ENCODE assay signal across 30 cellular contexts in genomic region chr1:221988829-221989228, GRCh38.
"Had no signal": no experiment of that assay in that cellular context is flagged by ENCODE, and none has a peak within 500 bp of the region (broad histone marks: within the 10 kb centered on the region; RNA-seq: fewer than 3 reads in every experiment).

No MANE protein-coding gene starts in this region.

- H3K4me1 Mint-ChIP-seq: mesothelial cell of epicardium had no signal

- H3K36me3 Mint-ChIP-seq: mesothelial cell of epicardium had no signal

- H3K79me2 ChIP-seq: hepatocyte had no signal

- H3K4me1 ChIP-seq: body of pancreas, gastroesophageal sphincter, left ventricle myocardium inferior, pancreas, prostate gland, thyroid gland had no signal

- H3K4me3 ChIP-seq: body of pancreas, cardiac muscle cell, coronary artery, dorsolateral prefrontal cortex, gastroesophageal sphincter, hepatocyte, left ventricle myocardium inferior, pancreas, prostate gland, stomach, thyroid gland had no signal

- H3K27me3 Mint-ChIP-seq: activated B cell treated with CpG ODN at 0.5 μM for 24 hours; activated CD8-positive, alpha-beta T cell treated with anti-CD3 and anti-CD28 coated beads for 36 hours had no signal

- DNase-seq: activated B cell treated with CpG ODN at 0.5 μM for 24 hours; activated CD4-positive, alpha-beta T cell treated with anti-CD3 and anti-CD28 coated beads, Interleukin-2, amount 50 U/mL, for 1 hour; activated CD8-positive, alpha-beta memory T cell treated with anti-CD3 and anti-CD28 coated beads, Interleukin-2, amount 10 ng/mL, durations not matched to agents 7 days and 5 days; activated CD8-positive, alpha-beta T cell treated with anti-CD3 and anti-CD28 coated beads for 36 hours; activated naive CD4-positive, alpha-beta T cell; activated T-cell treated with anti-CD3 and anti-CD28 coated beads, Interleukin-2, amount 50 U/mL, for 72 hours; anterior cingulate cortex; body of pancreas; dorsolateral prefrontal cortex; effector memory CD4-positive, alpha-beta T cell; islet precursor cell; left ventricle myocardium inferior; naive thymus-derived CD4-positive, alpha-beta T cell; pancreas; retina; stimulated activated CD4-positive, alpha-beta T cell treated with anti-CD3 and anti-CD28 coated beads, Interleukin-15, amount 100 ng/mL, for 24 hours; stimulated activated CD4-positive, alpha-beta T cell treated with anti-CD3 and anti-CD28 coated beads, Interleukin-2, amount 100 ng/mL, for 24 hours; stimulated activated naive B cell treated with anti-CD40 and anti-IgM and Interleukin-4, amounts not matched to agents 10 μg/mL and 1 μg/mL and 100 μg/mL, for 72 hours; stomach; T-helper 1 cell; thyroid gland had no signal

- H3K27ac Mint-ChIP-seq: activated B cell treated with CpG ODN at 0.5 μM for 24 hours; activated CD8-positive, alpha-beta memory T cell treated with anti-CD3 and anti-CD28 coated beads, Interleukin-2, amount 10 ng/mL, durations not matched to agents 7 days and 5 days; activated CD8-positive, alpha-beta T cell treated with anti-CD3 and anti-CD28 coated beads for 36 hours; activated naive CD4-positive, alpha-beta T cell treated with anti-CD3 and anti-CD28 coated beads, Interleukin-2, amount 50 U/mL, for 72 hours; activated T-cell treated with anti-CD3 and anti-CD28 coated beads, Interleukin-2, amount 50 U/mL, for 72 hours; mesothelial cell of epicardium; naive thymus-derived CD4-positive, alpha-beta T cell; stimulated activated naive B cell treated with anti-CD40 and anti-IgM and Interleukin-4, amounts not matched to agents 10 μg/mL and 1 μg/mL and 100 μg/mL, for 72 hours; T-helper 2 cell treated with Interferon-gamma antibody and Interleukin-4, amounts not matched to agents 5 μg/mL and 100 μg/mL, for 36 hours had no signal

- H2AFZ ChIP-seq: hepatocyte had no signal

- ATAC-seq: activated CD8-positive, alpha-beta memory T cell treated with anti-CD3 and anti-CD28 coated beads, Interleukin-2, amount 10 ng/mL, durations not matched to agents 7 days and 5 days; activated CD8-positive, alpha-beta T cell treated with anti-CD3 and anti-CD28 coated beads for 36 hours; activated naive CD4-positive, alpha-beta T cell treated with anti-CD3 and anti-CD28 coated beads, Interleukin-2, amount 50 U/mL, for 72 hours; activated T-cell treated with anti-CD3 and anti-CD28 coated beads, Interleukin-2, amount 50 U/mL, for 72 hours; body of pancreas; gastroesophageal sphincter; naive thymus-derived CD4-positive, alpha-beta T cell; pancreas; sciatic nerve; stimulated activated naive B cell treated with anti-CD40 and anti-IgM and Interleukin-4, amounts not matched to agents 10 μg/mL and 1 μg/mL and 100 μg/mL, for 72 hours had no signal

- H3K9me3 Mint-ChIP-seq: activated B cell treated with CpG ODN at 0.5 μM for 24 hours; mesothelial cell of epicardium; T-helper 2 cell treated with Interferon-gamma antibody and Interleukin-4, amounts not matched to agents 5 μg/mL and 100 μg/mL, for 36 hours had no signal

- H3K27ac ChIP-seq: body of pancreas, cardiac muscle cell, coronary artery, gastroesophageal sphincter, hepatocyte, left ventricle myocardium inferior, pancreas, prostate gland, stomach, thyroid gland had no signal

- H3K9me3 ChIP-seq: body of pancreas, gastroesophageal sphincter, left ventricle myocardium inferior, pancreas, prostate gland, stomach, thyroid gland had no signal

- H3K36me3 ChIP-seq: cardiac muscle cell, gastroesophageal sphincter, left ventricle myocardium inferior, pancreas, prostate gland, stomach, thyroid gland had no signal

- H3K4me2 ChIP-seq: hepatocyte had no signal

- FAIRE-seq: pancreas had no signal

- H3K4me3 Mint-ChIP-seq: activated B cell treated with CpG ODN at 0.5 μM for 24 hours; activated CD8-positive, alpha-beta memory T cell treated with anti-CD3 and anti-CD28 coated beads, Interleukin-2, amount 10 ng/mL, durations not matched to agents 7 days and 5 days; activated CD8-positive, alpha-beta T cell treated with anti-CD3 and anti-CD28 coated beads for 36 hours; activated T-cell treated with anti-CD3 and anti-CD28 coated beads, Interleukin-2, amount 50 U/mL, for 72 hours; mesothelial cell of epicardium; naive thymus-derived CD4-positive, alpha-beta T cell; stimulated activated naive B cell treated with anti-CD40 and anti-IgM and Interleukin-4, amounts not matched to agents 10 μg/mL and 1 μg/mL and 100 μg/mL, for 72 hours; T-helper 2 cell treated with Interferon-gamma antibody and Interleukin-4, amounts not matched to agents 5 μg/mL and 100 μg/mL, for 36 hours had no signal

- H3K27me3 ChIP-seq: body of pancreas, cardiac muscle cell, gastroesophageal sphincter, hepatocyte, pancreas, stomach, thyroid gland had no signal
